Comparison of ENCODE assay signal across 8 cellular contexts in genomic region chr16:1770328-1771071, GRCh38.
DNase-seq lines count a peak whose midpoint lies in the region; ATAC-seq lines count a peak whose summit lies in the region.

No MANE protein-coding gene starts in this region.

- peaks cover 15% of the 10 kb centered on the region for H3K4me1 Mint-ChIP-seq in stimulated activated effector memory CD8-positive, alpha-beta T cell treated with anti-CD3 and anti-CD28 coated beads, Interleukin-12 subunit alpha, Interleukin-12 subunit beta, amount 100 ng/mL, for 72 hours

- H3K27ac Mint-ChIP-seq in stimulated activated effector memory CD8-positive, alpha-beta T cell treated with anti-CD3 and anti-CD28 coated beads, Interleukin-12 subunit alpha, Interleukin-12 subunit beta, amount 100 ng/mL, for 72 hours, result peak overlapping the region; percentile 76

- H3K4me3 Mint-ChIP-seq in stimulated activated effector memory CD8-positive, alpha-beta T cell treated with anti-CD3 and anti-CD28 coated beads, Interleukin-12 subunit alpha, Interleukin-12 subunit beta, amount 100 ng/mL, for 72 hours, result peak overlapping the region; percentile 96

- ATAC-seq in stimulated activated effector memory CD8-positive, alpha-beta T cell treated with anti-CD3 and anti-CD28 coated beads, Interleukin-12 subunit alpha, Interleukin-12 subunit beta, amount 100 ng/mL, for 72 hours, result peak; percentile 22
- no peak for ATAC-seq in GM21619 (IDR thresholded peaks at IDR 0.05; ENCODE audit: unreplicated experiment)
- ATAC-seq in GM19397 (IDR thresholded peaks at IDR 0.05; ENCODE audit: unreplicated experiment), result no peak

- H3K36me3 Mint-ChIP-seq in stimulated activated effector memory CD8-positive, alpha-beta T cell treated with anti-CD3 and anti-CD28 coated beads, Interleukin-12 subunit alpha, Interleukin-12 subunit beta, amount 100 ng/mL, for 72 hours, result peaks cover 52% of the 10 kb centered on the region

- DNase-seq in COR-L47 (lab: John Stamatoyannopoulos, UW) (peak; percentile 75), NCI-H1092 treated with DMSO at 0.1 percent for 48 hours (lab: John Stamatoyannopoulos, UW) (peak; percentile 54), medulla oblongata (ENCODE audit: extremely low spot score) (peak; percentile 24)
- DNase-seq in activated CD4-positive, alpha-beta T cell treated with anti-CD3 and anti-CD28 coated beads, Interleukin-2, amount 50 U/mL, for 1 hour, result peak; percentile 46
- peak; percentile 17 for DNase-seq in effector CD4-positive, alpha-beta T cell
- DNase-seq in stimulated activated effector memory CD8-positive, alpha-beta T cell treated with anti-CD3 and anti-CD28 coated beads, Interleukin-12 subunit alpha, Interleukin-12 subunit beta, amount 100 ng/mL, for 72 hours (ENCODE audit: low spot score in 2 of 2), result no peak

- no peaks in the 10 kb centered on the region for H3K9me3 Mint-ChIP-seq in stimulated activated effector memory CD8-positive, alpha-beta T cell treated with anti-CD3 and anti-CD28 coated beads, Interleukin-12 subunit alpha, Interleukin-12 subunit beta, amount 100 ng/mL, for 72 hours

Comparison
In these comparisons a context has a peak if more than half of its experiments do, and no peak if none do; other contexts are left out.
1. DNase-seq: peak in COR-L47 (single experiment), NCI-H1092 treated with DMSO at 0.1 percent for 48 hours (single experiment), activated CD4-positive, alpha-beta T cell treated with anti-CD3 and anti-CD28 coated beads, Interleukin-2, amount 50 U/mL, for 1 hour (single experiment), effector CD4-positive, alpha-beta T cell (single experiment) and medulla oblongata (single experiment); none in stimulated activated effector memory CD8-positive, alpha-beta T cell treated with anti-CD3 and anti-CD28 coated beads, Interleukin-12 subunit alpha, Interleukin-12 subunit beta, amount 100 ng/mL, for 72 hours (0 of 2).